8 cellular contexts compared by ENCODE assay signal in genomic region chr14:80491131-80491530, GRCh38.
A peak's percentile ranks its signal among the peaks of the same experiment; 100 is the strongest.
DNase-seq lines count a peak whose midpoint lies in the region; ATAC-seq and TF ChIP-seq lines count a peak whose summit lies in the region.

No MANE protein-coding gene starts in this region.

- no peak overlapping the region for H3K27ac Mint-ChIP-seq in glutamatergic neuron (ENCODE audit: unreplicated experiment)

- H3K36me3 Mint-ChIP-seq in glutamatergic neuron (ENCODE audit: unreplicated experiment) = no peaks in the 10 kb centered on the region

- peak overlapping the region; percentile 91 for H3K27ac ChIP-seq in DND-41 (ENCODE audit: low read length)
- H3K27ac ChIP-seq in heart left ventricle = peak overlapping the region in 7 of 12 donors; percentile 2 to 81 (median 60)
- H3K27ac ChIP-seq in lower lobe of right lung = no peak overlapping the region

- H3K36me3 ChIP-seq in DND-41 (ENCODE audit: insufficient read depth, low read length) (peaks cover 5% of the 10 kb centered on the region; the same call in 1 of the 2 replicates), heart left ventricle (no peaks in the 10 kb centered on the region), lower lobe of right lung (no peaks in the 10 kb centered on the region)

- H3K79me2 ChIP-seq in DND-41 (ENCODE audit: insufficient read depth, low read length) = no peaks in the 10 kb centered on the region

- H4K20me1 ChIP-seq in DND-41 (ENCODE audit: insufficient read depth, low read length) = no peaks in the 10 kb centered on the region

- intact Hi-C loops in heart left ventricle (cut with DNase I) (no loop called here), lower lobe of right lung (cut with DNase I) (no loop called here)

- H3K27me3 Mint-ChIP-seq in glutamatergic neuron (ENCODE audit: unreplicated experiment) = no peaks in the 10 kb centered on the region

- H3K4me3 Mint-ChIP-seq in glutamatergic neuron (ENCODE audit: unreplicated experiment) = no peak overlapping the region

- DNase-seq in DND-41 (peak; percentile 75), NAMALWA (ENCODE audit: low spot score) (peak; percentile 4), heart left ventricle (peak; percentile 46 to 75 (median 52)), glutamatergic neuron (no peak), lower lobe of right lung (no peak), T1000 (lab: John Stamatoyannopoulos, UW) (no peak)
- DNase-seq in central memory CD4-positive, alpha-beta T cell = no peak

- H3K4me2 ChIP-seq in DND-41 (ENCODE audit: insufficient read depth, low read length) = peak overlapping the region; percentile 62

- no peak for TF ChIP-seq CTCF in DND-41 (IDR thresholded peaks at IDR 0.05; ENCODE audit: borderline replicate concordance, extremely low read depth, low read length, poor library complexity, severe bottlenecking)
- no peak for TF ChIP-seq CTCF in heart left ventricle (IDR thresholded peaks at IDR 0.05)
- no peak for TF ChIP-seq CTCF in glutamatergic neuron (IDR thresholded peaks at IDR 0.05; ENCODE audit: partially characterized antibody, unreplicated experiment)
- no peak for TF ChIP-seq CTCF in lower lobe of right lung (IDR thresholded peaks at IDR 0.05)

- ATAC-seq in DND-41 (ENCODE audit: insufficient read depth, low read depth) (peak; percentile 98), GM21737 (IDR thresholded peaks at IDR 0.05; ENCODE audit: unreplicated experiment) (peak; percentile 85), heart left ventricle (peak; percentile 82 to 94 (median 91)), lower lobe of right lung (no peak)

- H3K27me3 ChIP-seq in DND-41 (ENCODE audit: insufficient read depth, low read length, poor library complexity) = no peaks in the 10 kb centered on the region
- no peaks in the 10 kb centered on the region for H3K27me3 ChIP-seq in heart left ventricle
- H3K27me3 ChIP-seq in lower lobe of right lung (ENCODE audit: low read depth) = no peaks in the 10 kb centered on the region

- no peak for TF ChIP-seq POLR2A in heart left ventricle (IDR thresholded peaks at IDR 0.05)

- no peaks in the 10 kb centered on the region for H3K9me3 Mint-ChIP-seq in glutamatergic neuron (ENCODE audit: unreplicated experiment)

- H3K4me3 ChIP-seq in DND-41 (ENCODE audit: low read depth in 1 of 2, low read length in 2 of 2) (peak overlapping the region in 1 of 2 experiments; percentile 35; a peak in 1 of 4 replicates), heart left ventricle (no peak overlapping the region), lower lobe of right lung (no peak overlapping the region)

- no peaks in the 10 kb centered on the region for H3K9me3 ChIP-seq in DND-41 (ENCODE audit: insufficient read depth, low read length, severe bottlenecking)
- no peaks in the 10 kb centered on the region for H3K9me3 ChIP-seq in heart left ventricle
- no peaks in the 10 kb centered on the region for H3K9me3 ChIP-seq in lower lobe of right lung

- H3K4me1 Mint-ChIP-seq in glutamatergic neuron (ENCODE audit: low read depth, unreplicated experiment) = no peaks in the 10 kb centered on the region

- peak overlapping the region; percentile 49 for H3K9ac ChIP-seq in DND-41 (ENCODE audit: low read depth, low read length)

- H3K4me1 ChIP-seq in DND-41 (ENCODE audit: insufficient read depth, low read length) = peaks cover 30% of the 10 kb centered on the region
- H3K4me1 ChIP-seq in heart left ventricle = peaks cover 0 to 33% (median 0%) of the 10 kb centered on the region in 12 donors
- H3K4me1 ChIP-seq in lower lobe of right lung = no peaks in the 10 kb centered on the region

- peak overlapping the region; percentile 62 for H2AFZ ChIP-seq in DND-41 (ENCODE audit: low read depth, low read length)

- 29 to 49% (median 37%) methylated on average over 4 of the region's 4 CpGs for WGBS in heart left ventricle, 4 donors

Comparison
In these comparisons a context has a peak if more than half of its experiments do, and no peak if none do; other contexts are left out.
1. ATAC-seq: peak in DND-41 (single experiment), GM21737 (single experiment) and heart left ventricle (4 of 4); none in lower lobe of right lung (0 of 2).
2. DNase-seq: peak in DND-41 (single experiment), NAMALWA (single experiment) and heart left ventricle (5 of 5); none in central memory CD4-positive, alpha-beta T cell (single experiment), glutamatergic neuron (single experiment), lower lobe of right lung (single experiment) and T1000 (single experiment).